9 cellular contexts compared by ENCODE assay signal in the genomic region with DNA sequence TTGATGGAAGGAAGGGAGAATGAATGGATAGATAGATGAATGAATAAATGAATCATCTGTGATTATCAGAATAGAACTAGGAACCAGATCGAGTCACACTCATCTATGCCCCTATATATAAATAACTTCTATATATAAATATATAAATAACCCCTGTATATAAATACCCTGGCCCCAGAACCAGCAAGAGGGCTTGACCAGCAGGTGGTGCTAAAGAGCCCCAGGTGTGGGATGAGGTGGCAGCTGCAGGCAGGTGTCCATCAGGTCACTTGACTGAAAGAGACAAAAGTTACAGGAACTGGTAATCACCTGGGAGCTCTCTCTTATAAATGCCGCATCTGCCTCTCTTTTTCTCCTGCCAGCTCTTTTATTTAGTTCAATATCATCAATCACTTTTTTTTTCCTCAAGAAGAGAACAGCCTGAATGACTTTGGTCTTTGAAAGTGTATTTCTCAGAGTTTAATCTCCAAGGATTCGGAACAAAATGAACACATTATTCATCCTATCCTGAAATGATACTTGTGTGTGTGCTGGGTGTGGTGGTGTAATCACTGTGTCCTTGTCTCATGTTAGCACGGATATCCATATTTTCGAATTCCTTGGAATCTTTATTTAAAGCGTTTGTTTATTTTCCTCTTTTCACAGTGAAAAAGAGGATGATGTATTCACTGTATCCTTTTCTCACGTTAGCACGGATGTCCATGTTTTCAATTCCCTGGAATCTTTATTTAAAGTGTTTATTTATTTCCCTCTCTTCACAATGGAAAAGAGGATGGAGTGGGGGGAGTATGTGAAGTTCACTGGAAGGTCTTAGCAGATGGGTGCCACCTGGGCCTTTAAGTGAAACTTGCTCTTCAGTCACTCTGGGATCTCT. TPM values are rescaled to one million over a fixed set of nuclear protein-coding genes. Genes with fewer than 3 reads are reported as not detected.
DNase-seq lines count a peak whose midpoint lies in the region; ATAC-seq and TF ChIP-seq lines count a peak whose summit lies in the region.
"Had no signal": no experiment of that assay in that cellular context is flagged by ENCODE, and none has a peak within 500 bp of the region (broad histone marks: within the 10 kb centered on the region; RNA-seq: fewer than 3 reads in every experiment).

No MANE protein-coding gene starts in this region.

- H3K4me1 ChIP-seq in vagina, result peaks cover 5% of the 10 kb centered on the region

- peaks cover 22% of the 10 kb centered on the region for H3K27me3 Mint-ChIP-seq in activated T-helper 1 cell treated with anti-CD3 and anti-CD28 coated beads, Interleukin-12 subunit alpha, Interleukin-12 subunit beta, Interleukin-2, Interleukin-4 antibody, amounts not matched to agents 30 ng/mL and 10 ng/mL and 1 ng/mL, durations not matched to agents 14 hours and 24 hours and 36 hours (ENCODE audit: insufficient read depth)

- H3K4me1 Mint-ChIP-seq in activated T-helper 1 cell treated with anti-CD3 and anti-CD28 coated beads, Interleukin-12 subunit alpha, Interleukin-12 subunit beta, Interleukin-2, Interleukin-4 antibody, amounts not matched to agents 30 ng/mL and 10 ng/mL and 1 ng/mL, durations not matched to agents 14 hours and 24 hours and 36 hours (ENCODE audit: low read depth), result peaks cover 27% of the 10 kb centered on the region

- TF ChIP-seq POLR2A in vagina (IDR thresholded peaks at IDR 0.05), result no peak

- H3K27ac ChIP-seq in vagina, result peak overlapping the region; percentile 10

- H3K4me3 Mint-ChIP-seq in activated T-helper 1 cell treated with anti-CD3 and anti-CD28 coated beads, Interleukin-12 subunit alpha, Interleukin-12 subunit beta, Interleukin-2, Interleukin-4 antibody, amounts not matched to agents 30 ng/mL and 10 ng/mL and 1 ng/mL, durations not matched to agents 14 hours and 24 hours and 36 hours, result no peak overlapping the region
- H3K4me3 Mint-ChIP-seq: T-helper 1 cell treated with Interleukin-12 subunit alpha and Interleukin-12 subunit beta and Interleukin-4 antibody, amounts not matched to agents 30 μg/mL and 1 μg/mL, for 36 hours had no signal

- H3K27me3 ChIP-seq in vagina, result no peaks in the 10 kb centered on the region

- intact Hi-C loops in activated T-helper 1 cell treated with anti-CD3 and anti-CD28 coated beads, Interleukin-12 subunit alpha, Interleukin-12 subunit beta, Interleukin-2, Interleukin-4 antibody, amounts not matched to agents 30 ng/mL and 10 ng/mL and 1 ng/mL, durations not matched to agents 14 hours and 24 hours and 36 hours (cut with micrococcal nuclease), result loop anchor here (1.0 kb wide), 2 partner anchors 98 to 415 kb away; no protein-coding TSS in a partner anchor
- intact Hi-C loops in vagina (cut with DNase I), result no loop called here

- DNase-seq in DMS53 (lab: John Stamatoyannopoulos, UW) (peak; percentile 82), OCI-M1 (lab: John Stamatoyannopoulos, UW) (peak; percentile 80), germinal center (ENCODE audit: low spot score) (peak; percentile 67), pons (ENCODE audit: low spot score) (peak; percentile 14), vagina (ENCODE audit: extremely low spot score in 2 of 2) (no peak)
- DNase-seq in activated T-helper 1 cell treated with anti-CD3 and anti-CD28 coated beads, Interleukin-12 subunit alpha, Interleukin-12 subunit beta, Interleukin-2, Interleukin-4 antibody, amounts not matched to agents 30 ng/mL and 10 ng/mL and 1 ng/mL, durations not matched to agents 14 hours and 24 hours and 36 hours (ENCODE audit: low spot score), result peak; percentile 62

- no peaks in the 10 kb centered on the region for H3K36me3 ChIP-seq in vagina

- peak; percentile 47 to 56 (median 48) for TF ChIP-seq CTCF in vagina (IDR thresholded peaks at IDR 0.05)

- ATAC-seq in HG03159 (IDR thresholded peaks at IDR 0.05; ENCODE audit: unreplicated experiment), result peak; percentile 74
- ATAC-seq in HG03139 (IDR thresholded peaks at IDR 0.05; ENCODE audit: unreplicated experiment), result no peak

- peaks cover 24% of the 10 kb centered on the region for H3K9me3 Mint-ChIP-seq in activated T-helper 1 cell treated with anti-CD3 and anti-CD28 coated beads, Interleukin-12 subunit alpha, Interleukin-12 subunit beta, Interleukin-2, Interleukin-4 antibody, amounts not matched to agents 30 ng/mL and 10 ng/mL and 1 ng/mL, durations not matched to agents 14 hours and 24 hours and 36 hours

- no peak overlapping the region for H3K4me3 ChIP-seq in vagina

- no peaks in the 10 kb centered on the region for H3K9me3 ChIP-seq in vagina

- peaks cover 4% of the 10 kb centered on the region for H3K36me3 Mint-ChIP-seq in activated T-helper 1 cell treated with anti-CD3 and anti-CD28 coated beads, Interleukin-12 subunit alpha, Interleukin-12 subunit beta, Interleukin-2, Interleukin-4 antibody, amounts not matched to agents 30 ng/mL and 10 ng/mL and 1 ng/mL, durations not matched to agents 14 hours and 24 hours and 36 hours (ENCODE audit: low read depth)

- H3K27ac Mint-ChIP-seq in activated T-helper 1 cell treated with anti-CD3 and anti-CD28 coated beads, Interleukin-12 subunit alpha, Interleukin-12 subunit beta, Interleukin-2, Interleukin-4 antibody, amounts not matched to agents 30 ng/mL and 10 ng/mL and 1 ng/mL, durations not matched to agents 14 hours and 24 hours and 36 hours, result no peak overlapping the region
- H3K27ac Mint-ChIP-seq: T-helper 1 cell treated with Interleukin-12 subunit alpha and Interleukin-12 subunit beta and Interleukin-4 antibody, amounts not matched to agents 30 μg/mL and 1 μg/mL, for 36 hours had no signal

RNA-seq across cellular contexts. Expression of gene ATG7, which starts 35.4 kb away (rescaled TPM):
- 38.6 and 44.0 TPM in 2 replicates for total RNA-seq in activated T-helper 1 cell treated with anti-CD3 and anti-CD28 coated beads, Interleukin-12 subunit alpha, Interleukin-12 subunit beta, Interleukin-2, Interleukin-4 antibody, amounts not matched to agents 30 ng/mL and 10 ng/mL and 1 ng/mL, durations not matched to agents 14 hours and 24 hours and 36 hours
- 55.0 TPM for total RNA-seq in vagina

Comparison
In these comparisons a context has a peak if more than half of its experiments do, and no peak if none do; other contexts are left out.
1. DNase-seq: peak in DMS53 (single experiment), OCI-M1 (single experiment), activated T-helper 1 cell treated with anti-CD3 and anti-CD28 coated beads, Interleukin-12 subunit alpha, Interleukin-12 subunit beta, Interleukin-2, Interleukin-4 antibody, amounts not matched to agents 30 ng/mL and 10 ng/mL and 1 ng/mL, durations not matched to agents 14 hours and 24 hours and 36 hours (single experiment), germinal center (single experiment) and pons (single experiment); none in vagina (0 of 2).